13 cellular contexts compared by ENCODE assay signal in the genomic region with DNA sequence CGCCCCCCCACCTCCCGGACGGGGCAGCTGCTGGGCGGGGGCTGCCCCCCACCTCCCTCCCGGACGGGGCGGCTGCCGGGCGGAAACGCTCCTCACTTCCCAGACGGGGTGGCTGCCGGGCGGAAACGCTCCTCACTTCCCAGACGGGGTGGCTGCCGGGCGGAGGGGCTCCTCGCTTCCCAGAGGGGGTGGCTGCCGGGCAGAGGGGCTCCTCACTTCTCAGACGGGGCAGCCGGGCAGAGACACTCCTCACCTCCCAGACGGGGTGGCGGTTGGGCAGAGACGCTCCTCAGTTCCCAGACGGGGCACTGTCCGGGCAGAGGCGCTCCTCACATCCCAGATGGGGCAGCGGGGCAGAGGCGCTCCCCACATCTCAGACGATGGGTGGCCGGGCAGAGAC. TPM values are rescaled to one million over a fixed set of nuclear protein-coding genes. Genes with fewer than 3 reads are reported as not detected.
"Had no signal": no experiment of that assay in that cellular context is flagged by ENCODE, and none has a peak within 500 bp of the region (broad histone marks: within the 10 kb centered on the region; RNA-seq: fewer than 3 reads in every experiment).

No MANE protein-coding gene starts in this region.

RNA-seq across cellular contexts. Expression of a gene that starts 24.9 kb away (rescaled TPM):
- total RNA-seq: naive thymus-derived CD4-positive, alpha-beta T cell; naive thymus-derived CD8-positive, alpha-beta T cell; natural killer cell; natural killer cell treated with Interleukin-12 subunit alpha and Interleukin-12 subunit beta and Interleukin-15 and Interleukin-18, amount 100 ng/mL, for 72 hours; omental fat pad; posterior vena cava; psoas muscle; right cardiac atrium; right lobe of liver; skeletal muscle tissue; spleen had no signal
- polyA plus RNA-seq: naive thymus-derived CD4-positive, alpha-beta T cell; naive thymus-derived CD8-positive, alpha-beta T cell; neural cell; pancreas; psoas muscle; right cardiac atrium; spleen had no signal
